ENCODE assay signal across 19 cellular contexts in genomic region chr7:94005753-94006152, GRCh38.
"Had no signal": no experiment of that assay in that cellular context is flagged by ENCODE, and none has a peak within 500 bp of the region (broad histone marks: within the 10 kb centered on the region; RNA-seq: fewer than 3 reads in every experiment).

No MANE protein-coding gene starts in this region.

- H3K4me1 ChIP-seq: SJCRH30 had no signal

- H3K36me3 ChIP-seq: MG63, SJCRH30 had no signal

- H3K27ac ChIP-seq: SJCRH30 had no signal

- H3K27me3 ChIP-seq: MG63, SJCRH30 had no signal

- ATAC-seq: Right ventricle myocardium inferior, SK-N-SH treated with all-trans-retinoic acid at 6 μM for 48 hours had no signal

- DNase-seq: Karpas-422, KG1, MG63, NCI-H1092, NCI-H1105 treated with DMSO at 0.1 percent for 48 hours, NCI-H1417 treated with DMSO at 0.1 percent for 48 hours, NCI-H146, NCI-H1694 treated with DMSO at 0.1 percent for 48 hours, NCI-H1930, NCI-H2081, NCI-H2107, NCI-H2227 treated with DMSO at 0.1 percent for 48 hours, NCI-H524, NCI-H526 treated with DMSO at 0.1 percent for 48 hours, NCI-H748 treated with DMSO at 0.1 percent for 48 hours, SHP77 treated with DMSO at 0.1 percent for 48 hours, SJCRH30 had no signal

- H3K4me3 ChIP-seq: MG63 had no signal

- H3K9me3 ChIP-seq: MG63, SJCRH30 had no signal
